Comparison of ENCODE assay signal across 9 cellular contexts in genomic region chr4:157220026-157220881, GRCh38. TPM values are rescaled to one million over a fixed set of nuclear protein-coding genes. Genes with fewer than 3 reads are reported as not detected.
A peak's percentile ranks its signal among the peaks of the same experiment; 100 is the strongest.
DNase-seq lines count a peak whose midpoint lies in the region; ATAC-seq lines count a peak whose summit lies in the region.
"Had no signal": no experiment of that assay in that cellular context is flagged by ENCODE, and none has a peak within 500 bp of the region (broad histone marks: within the 10 kb centered on the region; RNA-seq: fewer than 3 reads in every experiment).

Gene GRIA2 (plus strand): TSS chr4:157220728. CDS start chr4:157221043, 315 bp downstream.

- H3K4me1 Mint-ChIP-seq in activated CD4-positive, alpha-beta T cell treated with anti-CD3 and anti-CD28 coated beads for 36 hours = no peaks in the 10 kb centered on the region

- H3K27ac Mint-ChIP-seq in activated CD4-positive, alpha-beta T cell treated with anti-CD3 and anti-CD28 coated beads for 36 hours = no peak within 1 kb of the TSS

- peak within 1 kb of the TSS; percentile 4 for H3K4me3 ChIP-seq in rectal smooth muscle tissue (ENCODE audit: low read length)

- ATAC-seq in activated CD4-positive, alpha-beta T cell treated with anti-CD3 and anti-CD28 coated beads for 36 hours = peak; percentile 44
- ATAC-seq in left ventricle myocardium superior = peak; percentile 79
- no peak for ATAC-seq in GM21576 (IDR thresholded peaks at IDR 0.05; ENCODE audit: unreplicated experiment)
- ATAC-seq in GM18519 (IDR thresholded peaks at IDR 0.05; ENCODE audit: low FRiP score, unreplicated experiment) = no peak

- intact Hi-C loops in activated CD4-positive, alpha-beta T cell treated with anti-CD3 and anti-CD28 coated beads for 36 hours (cut with DNase I, micrococcal nuclease) = no loop called here
- intact Hi-C loops in left ventricle myocardium superior (cut with micrococcal nuclease) = no loop called here

- no peak within 1 kb of the TSS for H3K4me3 Mint-ChIP-seq in activated CD4-positive, alpha-beta T cell treated with anti-CD3 and anti-CD28 coated beads for 36 hours

- CTCF ChIA-PET in activated CD4-positive, alpha-beta T cell treated with anti-CD3 and anti-CD28 coated beads for 36 hours (lab: Charles Lee) = interaction anchor here (0.6 kb wide), 1 partner anchor 757 kb away, joined by 3 read pairs; no protein-coding TSS in a partner anchor

- H3K36me3 Mint-ChIP-seq in activated CD4-positive, alpha-beta T cell treated with anti-CD3 and anti-CD28 coated beads for 36 hours (ENCODE audit: low read depth) = peaks cover 5% of the 10 kb centered on the region

- no peak within 1 kb of the TSS for H3K27ac ChIP-seq in rectal smooth muscle tissue (ENCODE audit: low read depth, low read length)
- H3K27ac ChIP-seq: C4-2B had no signal

- peaks cover 11% of the 10 kb centered on the region for H3K27me3 ChIP-seq in rectal smooth muscle tissue (ENCODE audit: control insufficient read depth, insufficient read depth, low read length)

- H3K4me1 ChIP-seq in rectal smooth muscle tissue (ENCODE audit: control insufficient read depth, insufficient read depth, low read length) = no peaks in the 10 kb centered on the region

- POLR2A ChIA-PET in activated CD4-positive, alpha-beta T cell treated with anti-CD3 and anti-CD28 coated beads for 36 hours (lab: Charles Lee) = interaction anchor here (0.6 kb wide), 1 partner anchor 218 kb away, joined by 3 read pairs; no protein-coding TSS in a partner anchor

- DNase-seq in activated CD4-positive, alpha-beta T cell treated with anti-CD3 and anti-CD28 coated beads for 36 hours = peak; percentile 50
- DNase-seq in activated CD4-positive, alpha-beta T cell treated with anti-CD3 and anti-CD28 coated beads, Interleukin-2, amount 50 U/mL, for 1 hour = no peak
- DNase-seq in NCI-H146 treated with DMSO at 0.1 percent for 48 hours (lab: John Stamatoyannopoulos, UW; ENCODE audit: unreplicated experiment) = peak; percentile 57
- DNase-seq in amniotic stem cell (lab: John Stamatoyannopoulos, UW) = peak; percentile 15
- peak; percentile 59 for DNase-seq in left ventricle myocardium superior

- peaks cover 27% of the 10 kb centered on the region for H3K27me3 Mint-ChIP-seq in activated CD4-positive, alpha-beta T cell treated with anti-CD3 and anti-CD28 coated beads for 36 hours

- H3K9me3 Mint-ChIP-seq in activated CD4-positive, alpha-beta T cell treated with anti-CD3 and anti-CD28 coated beads for 36 hours (ENCODE audit: low read depth) = peaks cover 10% of the 10 kb centered on the region

- no peak within 1 kb of the TSS for H3K9ac ChIP-seq in rectal smooth muscle tissue (ENCODE audit: low read length)

- H3K36me3 ChIP-seq in rectal smooth muscle tissue (ENCODE audit: control insufficient read depth, insufficient read depth, low read length) = no peaks in the 10 kb centered on the region

RNA-seq across cellular contexts. Expression of gene GRIA2, which starts in this region (rescaled TPM):
- not detected for total RNA-seq in activated CD4-positive, alpha-beta T cell treated with anti-CD3 and anti-CD28 coated beads for 36 hours
- not detected for total RNA-seq in left ventricle myocardium superior

Comparison
In these comparisons a context has a peak if more than half of its experiments do, and no peak if none do; other contexts are left out.
1. Peak in DNase-seq and ATAC-seq in activated CD4-positive, alpha-beta T cell treated with anti-CD3 and anti-CD28 coated beads for 36 hours; RNA of the gene not detected or under 1 TPM.
2. Peak in DNase-seq and ATAC-seq in left ventricle myocardium superior; RNA of the gene not detected or under 1 TPM.